ENCODE assay signal across 22 cellular contexts in the genomic region with DNA sequence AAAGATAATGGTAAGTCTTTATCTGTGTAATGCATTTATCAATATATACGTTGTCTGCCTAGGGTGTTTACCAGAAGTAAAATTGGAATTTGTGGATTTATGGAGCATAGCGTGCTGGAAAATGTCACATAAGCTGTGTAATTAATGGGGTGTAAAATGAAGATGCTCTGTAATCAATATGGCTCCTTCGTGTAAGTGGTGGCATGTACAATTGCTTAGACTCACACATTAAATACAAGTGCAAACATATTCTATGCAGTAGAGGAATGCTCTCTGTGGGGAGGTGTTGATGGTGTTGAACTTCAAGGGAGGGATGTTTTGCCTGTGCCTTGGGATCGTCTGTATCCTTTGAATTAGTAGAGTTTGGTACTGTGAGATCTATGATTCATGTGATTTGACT.
"Had no signal": no experiment of that assay in that cellular context is flagged by ENCODE, and none has a peak within 500 bp of the region (broad histone marks: within the 10 kb centered on the region; RNA-seq: fewer than 3 reads in every experiment).

No MANE protein-coding gene starts in this region.

- H3K9me3 ChIP-seq: left ventricle myocardium inferior, ovary, right atrium auricular region, right lobe of liver, tibial nerve, vagina had no signal

- DNase-seq: hypothalamus; immature natural killer cell; kidney; left colon; left ventricle myocardium inferior; mesendoderm; naive B cell; natural killer cell; right lobe of liver; stimulated activated CD4-positive, alpha-beta T cell treated with anti-CD3 and anti-CD28 coated beads, Interleukin-1b, Interleukin-23, amount 100 ng/mL, for 48 hours; stimulated activated CD4-positive, alpha-beta T cell treated with anti-CD3 and anti-CD28 coated beads, Interleukin-2, amount 100 ng/mL, for 48 hours; stimulated activated CD4-positive, alpha-beta T cell treated with anti-CD3 and anti-CD28 coated beads, Interleukin-4, amount 100 ng/mL, for 4 hours; stimulated activated CD8-positive, alpha-beta memory T cell treated with anti-CD3 and anti-CD28 coated beads, Interleukin-4, amount 100 ng/mL, for 48 hours; stimulated activated naive CD4-positive, alpha-beta T cell treated with Interleukin-2 at 50 U/mL for 16 hours; stimulated activated naive CD8-positive, alpha-beta T cell treated with anti-CD3 and anti-CD28 coated beads, Interleukin-15, amount 100 ng/mL, for 72 hours; substantia nigra had no signal

- H3K36me3 ChIP-seq: left ventricle myocardium inferior, ovary, right atrium auricular region, right lobe of liver, tibial nerve, vagina had no signal

- H3K4me1 ChIP-seq: right lobe of liver had no signal

- H3K27ac ChIP-seq: left ventricle myocardium inferior, ovary, right atrium auricular region, right lobe of liver, tibial nerve, vagina had no signal

- H3K4me3 ChIP-seq: left ventricle myocardium inferior, lung, ovary, right atrium auricular region, right lobe of liver, smooth muscle cell, tibial nerve, vagina had no signal
